ENCODE assay signal across 1 cellular context in the genomic region with DNA sequence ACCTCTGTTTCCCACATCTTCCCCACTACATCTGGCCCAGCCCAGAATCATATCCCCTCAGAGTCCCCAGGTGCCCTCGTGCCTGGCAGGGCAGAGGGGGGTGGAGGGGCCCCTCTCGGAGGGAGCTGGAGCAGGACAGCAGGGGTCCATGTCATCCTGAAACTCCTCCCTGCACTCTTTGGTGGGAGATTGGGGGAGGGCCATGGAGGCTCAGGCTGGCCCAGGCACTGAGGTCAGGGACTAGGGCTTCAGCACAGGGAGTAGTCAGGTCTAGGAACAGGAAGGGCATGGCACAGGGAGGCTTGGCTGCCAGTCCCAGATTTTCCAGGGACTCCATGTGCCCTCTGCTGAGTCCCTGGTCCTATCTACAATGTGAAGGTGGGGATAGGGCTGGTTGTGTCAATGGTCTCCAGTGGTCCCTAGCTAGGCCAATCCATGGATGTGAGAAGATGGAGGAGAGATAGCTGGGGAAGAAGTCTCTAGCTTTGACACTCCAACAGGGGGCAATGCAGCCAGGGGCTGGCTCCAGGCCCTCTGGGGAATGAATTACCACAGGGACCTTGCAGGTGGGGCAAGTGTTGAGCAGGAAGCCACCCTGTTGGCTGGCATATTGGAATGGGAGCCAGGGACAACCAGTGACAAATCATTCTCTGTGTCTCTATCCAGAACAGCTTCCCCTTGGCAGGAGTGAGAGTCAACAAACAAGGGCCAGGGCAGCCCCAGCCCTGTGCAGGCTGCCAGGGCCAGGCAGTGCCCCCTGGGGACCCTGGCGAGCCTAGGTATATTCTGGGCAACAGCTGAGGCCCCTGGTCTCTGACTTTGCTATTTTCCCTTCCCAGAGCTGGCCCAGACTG.
TF ChIP-seq lines count a peak whose summit lies in the region.

No MANE protein-coding gene starts in this region.

TF ChIP-seq in HepG2, 621 proteins besides CTCF, POLR2A, EP300 and RAD21 (continued from another document):
- TF ChIP-seq, protein P1, sequence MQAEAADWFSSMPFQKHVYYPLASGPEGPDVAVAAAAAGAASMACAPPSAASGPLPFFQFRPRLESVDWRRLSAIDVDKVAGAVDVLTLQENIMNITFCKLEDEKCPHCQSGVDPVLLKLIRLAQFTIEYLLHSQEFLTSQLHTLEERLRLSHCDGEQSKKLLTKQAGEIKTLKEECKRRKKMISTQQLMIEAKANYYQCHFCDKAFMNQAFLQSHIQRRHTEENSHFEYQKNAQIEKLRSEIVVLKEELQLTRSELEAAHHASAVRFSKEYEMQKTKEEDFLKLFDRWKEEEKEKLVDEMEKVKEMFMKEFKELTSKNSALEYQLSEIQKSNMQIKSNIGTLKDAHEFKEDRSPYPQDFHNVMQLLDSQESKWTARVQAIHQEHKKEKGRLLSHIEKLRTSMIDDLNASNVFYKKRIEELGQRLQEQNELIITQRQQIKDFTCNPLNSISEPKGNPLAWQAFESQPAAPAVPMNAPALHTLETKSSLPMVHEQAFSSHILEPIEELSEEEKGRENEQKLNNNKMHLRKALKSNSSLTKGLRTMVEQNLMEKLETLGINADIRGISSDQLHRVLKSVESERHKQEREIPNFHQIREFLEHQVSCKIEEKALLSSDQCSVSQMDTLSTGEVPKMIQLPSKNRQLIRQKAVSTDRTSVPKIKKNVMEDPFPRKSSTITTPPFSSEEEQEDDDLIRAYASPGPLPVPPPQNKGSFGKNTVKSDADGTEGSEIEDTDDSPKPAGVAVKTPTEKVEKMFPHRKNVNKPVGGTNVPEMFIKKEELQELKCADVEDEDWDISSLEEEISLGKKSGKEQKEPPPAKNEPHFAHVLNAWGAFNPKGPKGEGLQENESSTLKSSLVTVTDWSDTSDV (CRISPR knock-in tag; IDR thresholded peaks at IDR 0.05) = no peak
- TF ChIP-seq DNMT3B (CRISPR knock-in tag; conservative IDR thresholded peaks at IDR 0.05) (no peak), ZNF546 (CRISPR knock-in tag; conservative IDR thresholded peaks at IDR 0.05) (no peak), ZNF75D (CRISPR knock-in tag; IDR thresholded peaks at IDR 0.05; ENCODE audit: borderline replicate concordance) (no peak), ZNF430 (CRISPR knock-in tag; IDR thresholded peaks at IDR 0.05) (no peak)
- TF ChIP-seq, protein P2, sequence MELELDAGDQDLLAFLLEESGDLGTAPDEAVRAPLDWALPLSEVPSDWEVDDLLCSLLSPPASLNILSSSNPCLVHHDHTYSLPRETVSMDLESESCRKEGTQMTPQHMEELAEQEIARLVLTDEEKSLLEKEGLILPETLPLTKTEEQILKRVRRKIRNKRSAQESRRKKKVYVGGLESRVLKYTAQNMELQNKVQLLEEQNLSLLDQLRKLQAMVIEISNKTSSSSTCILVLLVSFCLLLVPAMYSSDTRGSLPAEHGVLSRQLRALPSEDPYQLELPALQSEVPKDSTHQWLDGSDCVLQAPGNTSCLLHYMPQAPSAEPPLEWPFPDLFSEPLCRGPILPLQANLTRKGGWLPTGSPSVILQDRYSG (CRISPR knock-in tag; IDR thresholded peaks at IDR 0.05) = no peak
